2 cellular contexts compared by ENCODE assay signal in the genomic region with DNA sequence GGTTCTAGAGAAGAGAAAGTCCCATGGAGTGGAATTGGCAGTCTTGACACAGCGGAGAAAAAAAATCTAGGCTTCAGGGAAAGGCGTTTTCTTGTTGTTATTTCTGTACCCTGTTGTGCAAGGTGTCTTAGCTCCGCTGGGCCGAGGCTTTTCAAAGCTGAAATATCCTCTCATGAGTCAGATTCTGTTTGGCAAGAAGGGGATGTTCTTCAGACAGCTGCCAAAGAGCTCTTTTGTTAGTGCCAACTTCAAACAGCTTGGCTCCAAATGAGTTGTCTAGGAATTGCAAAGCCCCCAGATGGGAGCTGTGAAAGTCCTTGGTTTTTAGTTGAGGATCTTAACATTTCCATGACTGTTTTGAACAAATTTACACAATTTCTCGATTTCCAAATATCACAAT.
A peak's percentile ranks its signal among the peaks of the same experiment; 100 is the strongest.
TF ChIP-seq lines count a peak whose summit lies in the region.

No MANE protein-coding gene starts in this region.

TF ChIP-seq in K562, 482 proteins besides CTCF, POLR2A, EP300 and RAD21:
- TF ChIP-seq NFXL1 (CRISPR knock-in tag; IDR thresholded peaks at IDR 0.05) (no peak), KAT2B (IDR thresholded peaks at IDR 0.05; ENCODE audit: low read depth, low read length) (no peak), CEBPG (CRISPR knock-in tag; IDR thresholded peaks at IDR 0.05) (no peak), CEBPG (tag; conservative IDR thresholded peaks at IDR 0.05 in 1 of 2, IDR thresholded peaks at IDR 0.05 in 1 of 2) (peak in 1 of 2 experiments; percentile 22; a peak in 1 of 4 replicates), HDAC3 (IDR thresholded peaks at IDR 0.05; ENCODE audit: borderline replicate concordance, partially characterized antibody) (no peak), CLOCK (CRISPR knock-in tag; IDR thresholded peaks at IDR 0.05; ENCODE audit: borderline replicate concordance) (no peak), CREM (IDR thresholded peaks at IDR 0.05; ENCODE audit: low read depth) (no peak), HMGN3 (IDR thresholded peaks at IDR 0.05; ENCODE audit: borderline replicate concordance, extremely low read depth, insufficient read length, low read depth, low read length) (no peak), SRSF3 (IDR thresholded peaks at IDR 0.05; ENCODE audit: insufficient read depth, low read length) (no peak), MECOM (CRISPR knock-in tag; IDR thresholded peaks at IDR 0.05) (no peak), RHOXF2B (CRISPR knock-in tag; conservative IDR thresholded peaks at IDR 0.05) (no peak), HDAC8 (tag; IDR thresholded peaks at IDR 0.05) (no peak), CEBPB (tag; IDR thresholded peaks at IDR 0.05) (peak; percentile 30; the same call in 1 of the 2 replicates), CBFA2T2 (conservative IDR thresholded peaks at IDR 0.05) (no peak)
- TF ChIP-seq, protein P1, sequence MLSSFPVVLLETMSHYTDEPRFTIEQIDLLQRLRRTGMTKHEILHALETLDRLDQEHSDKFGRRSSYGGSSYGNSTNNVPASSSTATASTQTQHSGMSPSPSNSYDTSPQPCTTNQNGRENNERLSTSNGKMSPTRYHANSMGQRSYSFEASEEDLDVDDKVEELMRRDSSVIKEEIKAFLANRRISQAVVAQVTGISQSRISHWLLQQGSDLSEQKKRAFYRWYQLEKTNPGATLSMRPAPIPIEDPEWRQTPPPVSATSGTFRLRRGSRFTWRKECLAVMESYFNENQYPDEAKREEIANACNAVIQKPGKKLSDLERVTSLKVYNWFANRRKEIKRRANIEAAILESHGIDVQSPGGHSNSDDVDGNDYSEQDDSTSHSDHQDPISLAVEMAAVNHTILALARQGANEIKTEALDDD (IDR thresholded peaks at IDR 0.05): no peak

TF ChIP-seq in WTC11, 78 proteins besides CTCF, POLR2A, EP300 and RAD21:
- TF ChIP-seq ZNF281 (CRISPR knock-in tag; IDR thresholded peaks at IDR 0.05) (no peak), ATF3 (CRISPR knock-in tag; conservative IDR thresholded peaks at IDR 0.05) (no peak), HMGXB4 (CRISPR knock-in tag; IDR thresholded peaks at IDR 0.05) (no peak), RORB (CRISPR knock-in tag; IDR thresholded peaks at IDR 0.05) (no peak), TP53 (CRISPR knock-in tag; IDR thresholded peaks at IDR 0.05) (no peak), ZMAT4 (CRISPR knock-in tag; IDR thresholded peaks at IDR 0.05) (no peak), ARID4B (CRISPR knock-in tag; IDR thresholded peaks at IDR 0.05; ENCODE audit: borderline replicate concordance) (no peak)
